Comparison of ENCODE assay signal across 9 cellular contexts in the genomic region with DNA sequence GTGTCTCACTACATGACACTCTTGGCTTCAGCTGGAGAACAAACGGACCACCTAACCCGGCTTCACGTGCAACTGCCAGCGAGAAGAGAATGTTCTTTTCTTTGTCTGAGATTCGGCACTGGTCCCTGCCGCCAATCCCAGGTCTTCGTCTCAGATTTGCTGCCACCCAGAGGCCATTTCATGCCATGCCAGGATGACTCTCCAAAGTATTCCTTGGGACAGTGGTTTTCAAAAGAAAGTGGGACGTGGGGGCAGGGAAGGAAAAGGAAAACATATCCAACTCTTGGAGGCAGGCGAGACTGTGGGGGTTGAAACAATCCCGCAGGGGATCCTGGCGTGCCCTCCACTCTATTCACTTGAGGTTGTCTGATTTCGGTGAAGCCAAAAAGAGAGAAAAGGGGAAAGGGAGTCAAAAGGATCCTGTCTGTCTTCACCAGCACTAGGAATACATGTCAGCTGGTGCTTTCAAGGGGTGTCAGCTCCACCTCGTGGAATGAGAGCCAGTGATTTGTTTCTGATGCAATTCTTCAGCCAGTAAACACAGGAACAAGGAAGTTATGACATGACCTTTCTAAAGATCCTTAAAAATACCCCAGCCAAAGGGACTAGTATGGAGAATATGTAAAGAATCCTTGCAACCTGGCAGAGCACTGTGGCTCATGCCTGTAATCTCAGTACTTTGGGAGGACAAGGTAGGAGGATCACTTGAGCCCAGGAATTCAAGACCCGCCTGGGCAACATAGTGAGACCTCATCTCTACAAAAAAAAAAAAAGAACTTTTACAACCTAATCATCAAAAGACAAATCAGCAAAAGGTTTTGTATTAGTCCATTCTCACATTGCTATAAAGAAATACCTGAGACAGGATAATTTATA. TPM values are rescaled to one million over a fixed set of nuclear protein-coding genes. Genes with fewer than 3 reads are reported as not detected.
DNase-seq lines count a peak whose midpoint lies in the region; ATAC-seq and TF ChIP-seq lines count a peak whose summit lies in the region.
"Had no signal": no experiment of that assay in that cellular context is flagged by ENCODE, and none has a peak within 500 bp of the region (broad histone marks: within the 10 kb centered on the region; RNA-seq: fewer than 3 reads in every experiment).

No MANE protein-coding gene starts in this region.

- peak; percentile 88 to 89 for ATAC-seq in lower lobe of right lung

- DNase-seq in NCI-H2081 (lab: John Stamatoyannopoulos, UW) (peak; percentile 13 to 43), NCI-H2081 treated with DMSO at 0.1 percent for 48 hours (lab: John Stamatoyannopoulos, UW) (no peak), H9 (peak; percentile 84), NB4 (ENCODE audit: low read depth) (peak; percentile 50), SW480 (ENCODE audit: low spot score) (peak; percentile 70), lower lobe of right lung (peak; percentile 71)
- DNase-seq in stimulated activated CD8-positive, alpha-beta memory T cell treated with anti-CD3 and anti-CD28 coated beads, Interleukin-15, amount 100 ng/mL, for 48 hours (ENCODE audit: low read depth in 2 of 2): peak; percentile 4 to 11

- H3K4me3 ChIP-seq in NB4 (ENCODE audit: low read depth, low read length): no peak overlapping the region
- H3K4me3 ChIP-seq in lower lobe of right lung: peak overlapping the region; percentile 6
- H3K4me3 ChIP-seq: BLaER1 had no signal

- H3K27me3 ChIP-seq in H9 (ENCODE audit: insufficient read depth, low read length): no peaks in the 10 kb centered on the region
- no peaks in the 10 kb centered on the region for H3K27me3 ChIP-seq in lower lobe of right lung (ENCODE audit: low read depth)
- H3K27me3 ChIP-seq: BLaER1 had no signal

- peaks cover 40 to 43% of the 10 kb centered on the region in 2 experiments for H3K4me1 Mint-ChIP-seq in H9
- peaks cover 8% of the 10 kb centered on the region for H3K4me1 Mint-ChIP-seq in dendritic cell treated with granulocyte-macrophage colony-stimulating factor and Interleukin-4, amounts not matched to agents 40 ng/mL and 50 ng/mL, for 4 days (ENCODE audit: low read depth)

- H3K4me3 Mint-ChIP-seq in H9: peak overlapping the region in 1 of 2 experiments; percentile 4; a peak in 1 of 5 replicates
- H3K4me3 Mint-ChIP-seq in dendritic cell treated with granulocyte-macrophage colony-stimulating factor and Interleukin-4, amounts not matched to agents 40 ng/mL and 50 ng/mL, for 4 days: peak overlapping the region; percentile 59

- WGBS in H9 (ENCODE audit: extremely low coverage, insufficient read length, low lambda C conversion rate): no CpG with 5 or more reads among the region's 14 CpGs

- no peak overlapping the region for H4K8ac ChIP-seq in H9 (replicated peaks; ENCODE audit: insufficient read length, low read depth, low read length)

- H3K9me3 Mint-ChIP-seq in H9: peaks cover 0 to 13% of the 10 kb centered on the region in 2 experiments; a peak in 3 of 5 replicates
- peaks cover 21% of the 10 kb centered on the region for H3K9me3 Mint-ChIP-seq in dendritic cell treated with granulocyte-macrophage colony-stimulating factor and Interleukin-4, amounts not matched to agents 40 ng/mL and 50 ng/mL, for 4 days

- H2AFZ ChIP-seq in H9 (ENCODE audit: low read length): peak overlapping the region; percentile 57

- H3K27ac ChIP-seq in H9 (ENCODE audit: insufficient read length, low read depth, low read length) (no peak overlapping the region), lower lobe of right lung (peak overlapping the region; percentile 67)
- H3K27ac ChIP-seq: BLaER1 had no signal

- H3K27ac Mint-ChIP-seq in H9: peak overlapping the region; percentile 64 to 91 (median 89); a peak in 5 of 7 replicates
- H3K27ac Mint-ChIP-seq in dendritic cell treated with granulocyte-macrophage colony-stimulating factor and Interleukin-4, amounts not matched to agents 40 ng/mL and 50 ng/mL, for 4 days: peak overlapping the region; percentile 27

- intact Hi-C loops in dendritic cell treated with granulocyte-macrophage colony-stimulating factor and Interleukin-4, amounts not matched to agents 40 ng/mL and 50 ng/mL, for 4 days (cut with micrococcal nuclease): no loop called here
- intact Hi-C loops in lower lobe of right lung (cut with DNase I): no loop called here

- H3K79me2 ChIP-seq in H9 (ENCODE audit: insufficient read depth, low read length): no peaks in the 10 kb centered on the region

- no peak overlapping the region for H4K91ac ChIP-seq in H9 (ENCODE audit: insufficient read length, low read depth, low read length)

- H2BK15ac ChIP-seq in H9 (ENCODE audit: low read depth, low read length): no peak overlapping the region

- peaks cover 11% of the 10 kb centered on the region for H3K27me3 Mint-ChIP-seq in H9 (ENCODE audit: low read depth)
- H3K27me3 Mint-ChIP-seq in dendritic cell treated with granulocyte-macrophage colony-stimulating factor and Interleukin-4, amounts not matched to agents 40 ng/mL and 50 ng/mL, for 4 days: peaks cover 24% of the 10 kb centered on the region

- H3K4me2 ChIP-seq in H9 (ENCODE audit: insufficient read depth, insufficient read length, low read length): no peak overlapping the region
- H3K4me2 ChIP-seq: BLaER1 had no signal

- H3K9me3 ChIP-seq in H9 (ENCODE audit: control insufficient read depth, low read depth, low read length): peaks cover 9% of the 10 kb centered on the region
- H3K9me3 ChIP-seq in lower lobe of right lung: peaks cover 6% of the 10 kb centered on the region

- no peak overlapping the region for H3K23ac ChIP-seq in H9 (ENCODE audit: insufficient read length, low read depth, low read length)

- H2BK20ac ChIP-seq in H9 (ENCODE audit: low read depth, low read length, poor library complexity, severe bottlenecking): no peak overlapping the region

- H4K20me1 ChIP-seq in H9 (ENCODE audit: control insufficient read depth, insufficient read depth, insufficient read length): no peaks in the 10 kb centered on the region
- H4K20me1 ChIP-seq: BLaER1 had no signal

- no peak overlapping the region for H3K56ac ChIP-seq in H9 (ENCODE audit: insufficient read length, low read depth, low read length)

- H2AK5ac ChIP-seq in H9 (ENCODE audit: insufficient read length, low read length): no peak overlapping the region

- H3K9ac ChIP-seq in H9 (ENCODE audit: extremely low read depth, insufficient read length, low read length): no peak overlapping the region
- H3K9ac ChIP-seq: BLaER1 had no signal

- no peaks in the 10 kb centered on the region for H3K79me1 ChIP-seq in H9 (ENCODE audit: insufficient read depth, low read depth, low read length, poor library complexity, severe bottlenecking)

- no peaks in the 10 kb centered on the region for H3K36me3 ChIP-seq in lower lobe of right lung
- H3K36me3 ChIP-seq: BLaER1 had no signal

- no peak overlapping the region for H3K14ac ChIP-seq in H9 (ENCODE audit: insufficient read depth, low read length)

- TF ChIP-seq POLR2A in NB4 (IDR thresholded peaks at IDR 0.05; ENCODE audit: extremely low read depth, insufficient read length): no peak

- no peak overlapping the region for H2BK5ac ChIP-seq in H9 (ENCODE audit: insufficient read length, low read length)

- H3K4me1 ChIP-seq in H9 (ENCODE audit: insufficient read depth, low read length): peaks cover under 1% of the 10 kb centered on the region; the same call in 1 of the 2 replicates
- peaks cover 34% of the 10 kb centered on the region for H3K4me1 ChIP-seq in lower lobe of right lung
- H3K4me1 ChIP-seq: BLaER1 had no signal

- no peak overlapping the region for H2BK120ac ChIP-seq in H9 (ENCODE audit: low read depth, low read length, poor library complexity, severe bottlenecking)

- H3K36me3 Mint-ChIP-seq in H9 (ENCODE audit: insufficient read depth in 1 of 3, low read depth in 3 of 3): peaks cover 0 to 3% (median 0%) of the 10 kb centered on the region in 3 experiments; a peak in 4 of 7 replicates
- H3K36me3 Mint-ChIP-seq in dendritic cell treated with granulocyte-macrophage colony-stimulating factor and Interleukin-4, amounts not matched to agents 40 ng/mL and 50 ng/mL, for 4 days (ENCODE audit: low read depth): no peaks in the 10 kb centered on the region

- no peak overlapping the region for H4K5ac ChIP-seq in H9 (ENCODE audit: insufficient read length, low read depth, low read length)

- H3K18ac ChIP-seq in H9 (ENCODE audit: insufficient read length, low read depth, low read length): peak overlapping the region; percentile 58

- H3T11ph ChIP-seq in H9 (ENCODE audit: low read length): peak overlapping the region; percentile 37

- TF ChIP-seq CTCF in H9 (conservative IDR thresholded peaks at IDR 0.05): peak; percentile 90
- peak; percentile 98 for TF ChIP-seq CTCF in NB4 (IDR thresholded peaks at IDR 0.05; ENCODE audit: low read depth, low read length)
- peak; percentile 80 for TF ChIP-seq CTCF in lower lobe of right lung (IDR thresholded peaks at IDR 0.05)

- no peak overlapping the region for H3K4ac ChIP-seq in H9 (ENCODE audit: low read depth, low read length)

- no peaks in the 10 kb centered on the region for H3K23me2 ChIP-seq in H9 (ENCODE audit: insufficient read length, low read depth, low read length, poor library complexity, severe bottlenecking)

- H2BK12ac ChIP-seq in H9 (ENCODE audit: insufficient read length, low read depth, low read length): no peak overlapping the region

RNA-seq across cellular contexts. Expression of gene APLNR, which starts 41.0 kb away (rescaled TPM):
- total RNA-seq in H9 (2021) (0.37 and 0.39 TPM in 2 replicates), lower lobe of right lung (4.1 TPM)

RNA-seq across cellular contexts. Expression of gene TNKS1BP1, which starts 46.7 kb away (rescaled TPM):
- 130 and 140 TPM in 2 replicates for total RNA-seq in H9 (2021)
- total RNA-seq in lower lobe of right lung: 147 TPM

RNA-seq across cellular contexts. Expression of gene SSRP1, which starts 57.6 kb away (rescaled TPM):
- total RNA-seq in H9 (2021) (202 and 205 TPM in 2 replicates), lower lobe of right lung (62.2 TPM)
